ENCODE assay signal across 20 cellular contexts in the genomic region with DNA sequence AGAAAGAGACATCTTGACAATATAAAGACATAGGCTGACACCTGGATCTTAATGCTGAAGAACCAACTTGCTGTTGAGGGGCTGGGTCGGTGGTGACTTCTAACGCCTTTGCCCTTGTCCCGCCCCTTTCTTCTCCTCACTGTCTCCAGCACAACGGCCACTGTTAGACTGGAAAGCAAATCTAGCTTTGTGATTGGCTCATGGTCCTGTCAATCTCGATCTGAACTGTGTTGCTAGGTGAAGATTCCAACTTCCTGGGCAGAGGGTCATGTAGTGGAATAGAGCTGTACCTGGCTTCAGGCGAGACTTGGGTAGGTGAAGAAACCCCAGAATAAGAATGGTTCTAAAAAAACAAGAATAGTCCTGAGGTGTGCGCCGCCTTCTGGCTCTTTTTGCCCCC. TPM values are rescaled to one million over a fixed set of nuclear protein-coding genes. Genes with fewer than 3 reads are reported as not detected.
DNase-seq lines count a peak whose midpoint lies in the region; ATAC-seq and TF ChIP-seq lines count a peak whose summit lies in the region.
"Had no signal": no experiment of that assay in that cellular context is flagged by ENCODE, and none has a peak within 500 bp of the region (broad histone marks: within the 10 kb centered on the region; RNA-seq: fewer than 3 reads in every experiment).

A gene (minus strand): TSS at position 110 of the 400 bp plus-strand sequence. CDS start 98 bp downstream, at position 12.

- H3K4me1 ChIP-seq in SJCRH30 (no peaks in the 10 kb centered on the region), suprapubic skin (no peaks in the 10 kb centered on the region)
- H3K4me1 ChIP-seq: upper lobe of right lung had no signal

- no peaks in the 10 kb centered on the region for H3K27me3 Mint-ChIP-seq in osteocyte (ENCODE audit: unreplicated experiment)
- H3K27me3 Mint-ChIP-seq in stimulated activated naive B cell treated with anti-CD40 and anti-IgM and Interleukin-4, amounts not matched to agents 10 μg/mL and 1 μg/mL and 100 μg/mL, for 72 hours = no peaks in the 10 kb centered on the region
- H3K27me3 Mint-ChIP-seq: activated T-cell treated with anti-CD3 and anti-CD28 coated beads, Interleukin-2, amount 50 U/mL, for 24 hours; stimulated activated naive CD8-positive, alpha-beta T cell treated with anti-CD3 and anti-CD28 coated beads, Interleukin-15, Interleukin-2, amounts not matched to agents 100 ng/mL and 50 ng/mL, for 24 hours had no signal

- peaks cover 7% of the 10 kb centered on the region for H3K9me3 Mint-ChIP-seq in osteocyte (ENCODE audit: unreplicated experiment)
- H3K9me3 Mint-ChIP-seq in stimulated activated naive B cell treated with anti-CD40 and anti-IgM and Interleukin-4, amounts not matched to agents 10 μg/mL and 1 μg/mL and 100 μg/mL, for 72 hours = peaks cover 0 to 3% of the 10 kb centered on the region in 2 donors
- H3K9me3 Mint-ChIP-seq: activated T-cell treated with anti-CD3 and anti-CD28 coated beads, Interleukin-2, amount 50 U/mL, for 24 hours had no signal

- no peak within 1 kb of the TSS for H3K27ac ChIP-seq in SJCRH30
- H3K27ac ChIP-seq in suprapubic skin = no peak within 1 kb of the TSS
- H3K27ac ChIP-seq: C4-2B, coronary artery, epithelial cell of prostate, SK-N-MC, upper lobe of right lung had no signal

- DNase-seq in DMS53 (lab: John Stamatoyannopoulos, UW) (peak; percentile 66), DMS53 treated with DMSO at 0.1 percent for 48 hours (lab: John Stamatoyannopoulos, UW; ENCODE audit: unreplicated experiment) (no peak), HT1080 (ENCODE audit: low read depth) (peak; percentile 73), SJCRH30 (peak; percentile 9), iPS-NIHi7 (ENCODE audit: extremely low spot score) (peak; percentile 64), osteocyte (ENCODE audit: extremely low spot score, unreplicated experiment) (no peak), suprapubic skin (ENCODE audit: low spot score in 2 of 2) (no peak)
- no peak for DNase-seq in stimulated activated naive B cell treated with anti-CD40 and anti-IgM and Interleukin-4, amounts not matched to agents 10 μg/mL and 1 μg/mL and 100 μg/mL, for 72 hours
- DNase-seq: activated CD4-positive, alpha-beta T cell treated with anti-CD3 and anti-CD28 coated beads, Interleukin-2, amount 50 U/mL, for 48 hours; activated T-cell treated with anti-CD3 and anti-CD28 coated beads, Interleukin-2, amount 50 U/mL, for 24 hours; NCI-H1417; OCI-M1; upper lobe of right lung had no signal

- H3K4me1 Mint-ChIP-seq in osteocyte (ENCODE audit: unreplicated experiment) = no peaks in the 10 kb centered on the region
- no peaks in the 10 kb centered on the region for H3K4me1 Mint-ChIP-seq in stimulated activated naive B cell treated with anti-CD40 and anti-IgM and Interleukin-4, amounts not matched to agents 10 μg/mL and 1 μg/mL and 100 μg/mL, for 72 hours

- no peak for TF ChIP-seq EP300 in suprapubic skin (IDR thresholded peaks at IDR 0.05)

- TF ChIP-seq CTCF in osteocyte (IDR thresholded peaks at IDR 0.05) (no peak), suprapubic skin (IDR thresholded peaks at IDR 0.05) (no peak)

- no peak within 1 kb of the TSS for H3K27ac Mint-ChIP-seq in osteocyte (ENCODE audit: unreplicated experiment)
- no peak within 1 kb of the TSS for H3K27ac Mint-ChIP-seq in stimulated activated naive B cell treated with anti-CD40 and anti-IgM and Interleukin-4, amounts not matched to agents 10 μg/mL and 1 μg/mL and 100 μg/mL, for 72 hours
- H3K27ac Mint-ChIP-seq: activated naive CD4-positive, alpha-beta T cell treated with anti-CD3 and anti-CD28 coated beads, Interleukin-2, amount 50 U/mL, for 72 hours; activated T-cell treated with anti-CD3 and anti-CD28 coated beads, Interleukin-2, amount 50 U/mL, for 24 hours; stimulated activated naive CD8-positive, alpha-beta T cell treated with anti-CD3 and anti-CD28 coated beads, Interleukin-15, Interleukin-2, amounts not matched to agents 100 ng/mL and 50 ng/mL, for 24 hours had no signal

- H3K9me3 ChIP-seq in SJCRH30 (replicated peaks) (no peaks in the 10 kb centered on the region), suprapubic skin (no peaks in the 10 kb centered on the region)
- H3K9me3 ChIP-seq: upper lobe of right lung had no signal

- ATAC-seq in stimulated activated naive B cell treated with anti-CD40 and anti-IgM and Interleukin-4, amounts not matched to agents 10 μg/mL and 1 μg/mL and 100 μg/mL, for 72 hours (replicated peaks) = no peak
- ATAC-seq: activated naive CD4-positive, alpha-beta T cell treated with anti-CD3 and anti-CD28 coated beads, Interleukin-2, amount 50 U/mL, for 72 hours; upper lobe of right lung had no signal

- no peaks in the 10 kb centered on the region for H3K36me3 ChIP-seq in SJCRH30
- H3K36me3 ChIP-seq in suprapubic skin = no peaks in the 10 kb centered on the region
- H3K36me3 ChIP-seq: upper lobe of right lung had no signal

- H3K4me3 ChIP-seq in SJCRH30 (no peak within 1 kb of the TSS), suprapubic skin (no peak within 1 kb of the TSS)
- H3K4me3 ChIP-seq: coronary artery, SK-N-MC, upper lobe of right lung had no signal

- no peaks in the 10 kb centered on the region for H3K36me3 Mint-ChIP-seq in osteocyte (ENCODE audit: unreplicated experiment)
- H3K36me3 Mint-ChIP-seq in stimulated activated naive B cell treated with anti-CD40 and anti-IgM and Interleukin-4, amounts not matched to agents 10 μg/mL and 1 μg/mL and 100 μg/mL, for 72 hours = no peaks in the 10 kb centered on the region
- H3K36me3 Mint-ChIP-seq: activated naive CD4-positive, alpha-beta T cell treated with anti-CD3 and anti-CD28 coated beads, Interleukin-2, amount 50 U/mL, for 72 hours had no signal

- H3K4me3 Mint-ChIP-seq in osteocyte (ENCODE audit: unreplicated experiment) = no peak within 1 kb of the TSS
- no peak within 1 kb of the TSS for H3K4me3 Mint-ChIP-seq in stimulated activated naive B cell treated with anti-CD40 and anti-IgM and Interleukin-4, amounts not matched to agents 10 μg/mL and 1 μg/mL and 100 μg/mL, for 72 hours
- H3K4me3 Mint-ChIP-seq: activated T-cell treated with anti-CD3 and anti-CD28 coated beads, Interleukin-2, amount 50 U/mL, for 24 hours; stimulated activated naive CD8-positive, alpha-beta T cell treated with anti-CD3 and anti-CD28 coated beads, Interleukin-15, Interleukin-2, amounts not matched to agents 100 ng/mL and 50 ng/mL, for 24 hours had no signal

- 87% methylated on average over 8 of the region's 8 CpGs for WGBS in suprapubic skin

- no peaks in the 10 kb centered on the region for H3K27me3 ChIP-seq in SJCRH30
- no peaks in the 10 kb centered on the region for H3K27me3 ChIP-seq in suprapubic skin
- H3K27me3 ChIP-seq: upper lobe of right lung had no signal

- no peak for TF ChIP-seq POLR2A in suprapubic skin (IDR thresholded peaks at IDR 0.05)

RNA-seq across cellular contexts. Expression of the gene that starts here (rescaled TPM):
- not detected in 2 replicates for total RNA-seq in HT1080 (2014; rRNA removed; shearing (Covaris generic))
- not detected in 2 replicates for polyA plus RNA-seq in HT1080 (2015; cell fraction: cytosol; rRNA removed)
- not detected in 2 replicates for polyA plus RNA-seq in HT1080 (2015; cell fraction: nucleus; rRNA removed)
- total RNA-seq in SJCRH30 (2014; rRNA removed; shearing (Covaris generic)) = not detected in 2 replicates
- total RNA-seq in osteocyte (not detected in 2 replicates), suprapubic skin (not detected)
- total RNA-seq: activated naive CD4-positive, alpha-beta T cell treated with anti-CD3 and anti-CD28 coated beads, Interleukin-2, amount 50 U/mL, for 72 hours; upper lobe of right lung had no signal
- polyA plus RNA-seq: neural cell had no signal

Comparison
In these comparisons a context has a peak if more than half of its experiments do, and no peak if none do; other contexts are left out.
1. DNase-seq: peak in DMS53 (single experiment) and iPS-NIHi7 (single experiment); none in DMS53 treated with DMSO at 0.1 percent for 48 hours (single experiment), osteocyte (single experiment), suprapubic skin (0 of 2) and stimulated activated naive B cell treated with anti-CD40 and anti-IgM and Interleukin-4, amounts not matched to agents 10 μg/mL and 1 μg/mL and 100 μg/mL, for 72 hours (single experiment).
2. Peak in DNase-seq in HT1080; RNA of the gene not detected or under 1 TPM.
3. Peak in DNase-seq in SJCRH30; RNA of the gene not detected or under 1 TPM.